1 cellular context compared by ENCODE assay signal in genomic region chr10:128187788-128188185, GRCh38.
TF ChIP-seq lines count a peak whose summit lies in the region.

No MANE protein-coding gene starts in this region.

TF ChIP-seq in HepG2, 621 proteins besides CTCF, POLR2A, EP300 and RAD21 (continued from another document):
- TF ChIP-seq KIAA2018 (CRISPR knock-in tag; IDR thresholded peaks at IDR 0.05; ENCODE audit: borderline replicate concordance), result no peak
- no peak for TF ChIP-seq SSRP1 (CRISPR knock-in tag; IDR thresholded peaks at IDR 0.05)
- no peak for TF ChIP-seq CHCHD3 (CRISPR knock-in tag; IDR thresholded peaks at IDR 0.05)
- no peak for TF ChIP-seq TCF7 (IDR thresholded peaks at IDR 0.05; ENCODE audit: low read depth)
- TF ChIP-seq ONECUT2 (CRISPR knock-in tag; IDR thresholded peaks at IDR 0.05), result no peak
- TF ChIP-seq TRIM24 (CRISPR knock-in tag; IDR thresholded peaks at IDR 0.05), result no peak
- no peak for TF ChIP-seq HMG20B (CRISPR knock-in tag; conservative IDR thresholded peaks at IDR 0.05)
- TF ChIP-seq NCOA1 (CRISPR knock-in tag; IDR thresholded peaks at IDR 0.05), result no peak
- TF ChIP-seq TFAP4 (IDR thresholded peaks at IDR 0.05; ENCODE audit: borderline replicate concordance, low read depth), result no peak
- TF ChIP-seq, protein P1, sequence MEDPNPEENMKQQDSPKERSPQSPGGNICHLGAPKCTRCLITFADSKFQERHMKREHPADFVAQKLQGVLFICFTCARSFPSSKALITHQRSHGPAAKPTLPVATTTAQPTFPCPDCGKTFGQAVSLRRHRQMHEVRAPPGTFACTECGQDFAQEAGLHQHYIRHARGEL (CRISPR knock-in tag; IDR thresholded peaks at IDR 0.05), result no peak
- no peak for TF ChIP-seq MAZ (IDR thresholded peaks at IDR 0.05; ENCODE audit: borderline replicate concordance, low read depth, low read length)
- no peak for TF ChIP-seq MAZ (CRISPR knock-in tag; IDR thresholded peaks at IDR 0.05; ENCODE audit: low read depth)
- TF ChIP-seq ZNF724P (CRISPR knock-in tag; IDR thresholded peaks at IDR 0.05; ENCODE audit: borderline replicate concordance), result no peak
- no peak for TF ChIP-seq ZNF570 (CRISPR knock-in tag; IDR thresholded peaks at IDR 0.05; ENCODE audit: borderline replicate concordance)
- TF ChIP-seq, protein P2, sequence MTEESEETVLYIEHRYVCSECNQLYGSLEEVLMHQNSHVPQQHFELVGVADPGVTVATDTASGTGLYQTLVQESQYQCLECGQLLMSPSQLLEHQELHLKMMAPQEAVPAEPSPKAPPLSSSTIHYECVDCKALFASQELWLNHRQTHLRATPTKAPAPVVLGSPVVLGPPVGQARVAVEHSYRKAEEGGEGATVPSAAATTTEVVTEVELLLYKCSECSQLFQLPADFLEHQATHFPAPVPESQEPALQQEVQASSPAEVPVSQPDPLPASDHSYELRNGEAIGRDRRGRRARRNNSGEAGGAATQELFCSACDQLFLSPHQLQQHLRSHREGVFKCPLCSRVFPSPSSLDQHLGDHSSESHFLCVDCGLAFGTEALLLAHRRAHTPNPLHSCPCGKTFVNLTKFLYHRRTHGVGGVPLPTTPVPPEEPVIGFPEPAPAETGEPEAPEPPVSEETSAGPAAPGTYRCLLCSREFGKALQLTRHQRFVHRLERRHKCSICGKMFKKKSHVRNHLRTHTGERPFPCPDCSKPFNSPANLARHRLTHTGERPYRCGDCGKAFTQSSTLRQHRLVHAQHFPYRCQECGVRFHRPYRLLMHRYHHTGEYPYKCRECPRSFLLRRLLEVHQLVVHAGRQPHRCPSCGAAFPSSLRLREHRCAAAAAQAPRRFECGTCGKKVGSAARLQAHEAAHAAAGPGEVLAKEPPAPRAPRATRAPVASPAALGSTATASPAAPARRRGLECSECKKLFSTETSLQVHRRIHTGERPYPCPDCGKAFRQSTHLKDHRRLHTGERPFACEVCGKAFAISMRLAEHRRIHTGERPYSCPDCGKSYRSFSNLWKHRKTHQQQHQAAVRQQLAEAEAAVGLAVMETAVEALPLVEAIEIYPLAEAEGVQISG (CRISPR knock-in tag; IDR thresholded peaks at IDR 0.05), result no peak
- no peak for TF ChIP-seq PREB (CRISPR knock-in tag; IDR thresholded peaks at IDR 0.05)
- TF ChIP-seq, protein P3, sequence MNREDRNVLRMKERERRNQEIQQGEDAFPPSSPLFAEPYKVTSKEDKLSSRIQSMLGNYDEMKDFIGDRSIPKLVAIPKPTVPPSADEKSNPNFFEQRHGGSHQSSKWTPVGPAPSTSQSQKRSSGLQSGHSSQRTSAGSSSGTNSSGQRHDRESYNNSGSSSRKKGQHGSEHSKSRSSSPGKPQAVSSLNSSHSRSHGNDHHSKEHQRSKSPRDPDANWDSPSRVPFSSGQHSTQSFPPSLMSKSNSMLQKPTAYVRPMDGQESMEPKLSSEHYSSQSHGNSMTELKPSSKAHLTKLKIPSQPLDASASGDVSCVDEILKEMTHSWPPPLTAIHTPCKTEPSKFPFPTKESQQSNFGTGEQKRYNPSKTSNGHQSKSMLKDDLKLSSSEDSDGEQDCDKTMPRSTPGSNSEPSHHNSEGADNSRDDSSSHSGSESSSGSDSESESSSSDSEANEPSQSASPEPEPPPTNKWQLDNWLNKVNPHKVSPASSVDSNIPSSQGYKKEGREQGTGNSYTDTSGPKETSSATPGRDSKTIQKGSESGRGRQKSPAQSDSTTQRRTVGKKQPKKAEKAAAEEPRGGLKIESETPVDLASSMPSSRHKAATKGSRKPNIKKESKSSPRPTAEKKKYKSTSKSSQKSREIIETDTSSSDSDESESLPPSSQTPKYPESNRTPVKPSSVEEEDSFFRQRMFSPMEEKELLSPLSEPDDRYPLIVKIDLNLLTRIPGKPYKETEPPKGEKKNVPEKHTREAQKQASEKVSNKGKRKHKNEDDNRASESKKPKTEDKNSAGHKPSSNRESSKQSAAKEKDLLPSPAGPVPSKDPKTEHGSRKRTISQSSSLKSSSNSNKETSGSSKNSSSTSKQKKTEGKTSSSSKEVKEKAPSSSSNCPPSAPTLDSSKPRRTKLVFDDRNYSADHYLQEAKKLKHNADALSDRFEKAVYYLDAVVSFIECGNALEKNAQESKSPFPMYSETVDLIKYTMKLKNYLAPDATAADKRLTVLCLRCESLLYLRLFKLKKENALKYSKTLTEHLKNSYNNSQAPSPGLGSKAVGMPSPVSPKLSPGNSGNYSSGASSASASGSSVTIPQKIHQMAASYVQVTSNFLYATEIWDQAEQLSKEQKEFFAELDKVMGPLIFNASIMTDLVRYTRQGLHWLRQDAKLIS (CRISPR knock-in tag; IDR thresholded peaks at IDR 0.05), result no peak
- no peak for TF ChIP-seq ASH2L (IDR thresholded peaks at IDR 0.05; ENCODE audit: insufficient read length, low read depth, low read length)
- TF ChIP-seq, protein P4, sequence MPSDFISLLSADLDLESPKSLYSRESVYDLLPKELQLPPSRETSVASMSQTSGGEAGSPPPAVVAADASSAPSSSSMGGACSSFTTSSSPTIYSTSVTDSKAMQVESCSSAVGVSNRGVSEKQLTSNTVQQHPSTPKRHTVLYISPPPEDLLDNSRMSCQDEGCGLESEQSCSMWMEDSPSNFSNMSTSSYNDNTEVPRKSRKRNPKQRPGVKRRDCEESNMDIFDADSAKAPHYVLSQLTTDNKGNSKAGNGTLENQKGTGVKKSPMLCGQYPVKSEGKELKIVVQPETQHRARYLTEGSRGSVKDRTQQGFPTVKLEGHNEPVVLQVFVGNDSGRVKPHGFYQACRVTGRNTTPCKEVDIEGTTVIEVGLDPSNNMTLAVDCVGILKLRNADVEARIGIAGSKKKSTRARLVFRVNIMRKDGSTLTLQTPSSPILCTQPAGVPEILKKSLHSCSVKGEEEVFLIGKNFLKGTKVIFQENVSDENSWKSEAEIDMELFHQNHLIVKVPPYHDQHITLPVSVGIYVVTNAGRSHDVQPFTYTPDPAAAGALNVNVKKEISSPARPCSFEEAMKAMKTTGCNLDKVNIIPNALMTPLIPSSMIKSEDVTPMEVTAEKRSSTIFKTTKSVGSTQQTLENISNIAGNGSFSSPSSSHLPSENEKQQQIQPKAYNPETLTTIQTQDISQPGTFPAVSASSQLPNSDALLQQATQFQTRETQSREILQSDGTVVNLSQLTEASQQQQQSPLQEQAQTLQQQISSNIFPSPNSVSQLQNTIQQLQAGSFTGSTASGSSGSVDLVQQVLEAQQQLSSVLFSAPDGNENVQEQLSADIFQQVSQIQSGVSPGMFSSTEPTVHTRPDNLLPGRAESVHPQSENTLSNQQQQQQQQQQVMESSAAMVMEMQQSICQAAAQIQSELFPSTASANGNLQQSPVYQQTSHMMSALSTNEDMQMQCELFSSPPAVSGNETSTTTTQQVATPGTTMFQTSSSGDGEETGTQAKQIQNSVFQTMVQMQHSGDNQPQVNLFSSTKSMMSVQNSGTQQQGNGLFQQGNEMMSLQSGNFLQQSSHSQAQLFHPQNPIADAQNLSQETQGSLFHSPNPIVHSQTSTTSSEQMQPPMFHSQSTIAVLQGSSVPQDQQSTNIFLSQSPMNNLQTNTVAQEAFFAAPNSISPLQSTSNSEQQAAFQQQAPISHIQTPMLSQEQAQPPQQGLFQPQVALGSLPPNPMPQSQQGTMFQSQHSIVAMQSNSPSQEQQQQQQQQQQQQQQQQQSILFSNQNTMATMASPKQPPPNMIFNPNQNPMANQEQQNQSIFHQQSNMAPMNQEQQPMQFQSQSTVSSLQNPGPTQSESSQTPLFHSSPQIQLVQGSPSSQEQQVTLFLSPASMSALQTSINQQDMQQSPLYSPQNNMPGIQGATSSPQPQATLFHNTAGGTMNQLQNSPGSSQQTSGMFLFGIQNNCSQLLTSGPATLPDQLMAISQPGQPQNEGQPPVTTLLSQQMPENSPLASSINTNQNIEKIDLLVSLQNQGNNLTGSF (CRISPR knock-in tag; IDR thresholded peaks at IDR 0.05), result no peak
